2 cellular contexts compared by ENCODE assay signal in the genomic region with DNA sequence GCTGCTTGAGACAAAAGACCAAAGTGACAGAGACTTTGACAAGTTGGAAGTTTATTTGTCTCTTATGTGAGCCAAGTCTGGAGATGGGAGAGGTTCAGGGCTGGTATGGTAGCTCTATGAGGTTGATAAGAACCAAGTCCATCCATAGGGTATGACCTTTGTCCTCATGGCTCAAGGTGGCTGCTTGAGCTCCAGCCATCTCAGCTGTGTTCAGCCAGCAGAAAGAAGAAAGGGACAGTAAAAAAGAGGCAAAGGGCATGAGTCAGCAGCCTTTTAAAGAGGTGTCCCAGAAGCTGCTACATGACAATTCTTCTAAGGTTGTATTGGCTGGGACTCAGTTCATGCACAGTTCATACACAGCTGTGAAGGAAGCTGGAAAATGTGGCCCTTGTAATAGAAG.
A peak's percentile ranks its signal among the peaks of the same experiment; 100 is the strongest.
TF ChIP-seq lines count a peak whose summit lies in the region.

No MANE protein-coding gene starts in this region.

TF ChIP-seq in HepG2, 621 proteins besides CTCF, POLR2A, EP300 and RAD21:
- TF ChIP-seq HNRNPH1 (optimal IDR thresholded peaks at IDR 0.05; ENCODE audit: low read depth, low read length) (no peak), ZMYM3 (CRISPR knock-in tag; IDR thresholded peaks at IDR 0.05) (peak; percentile 53; the same call in 1 of the 2 replicates)

TF ChIP-seq in WTC11, 78 proteins besides CTCF, POLR2A, EP300 and RAD21:
- TF ChIP-seq TP53 (CRISPR knock-in tag; IDR thresholded peaks at IDR 0.05) (no peak), GTF2I (CRISPR knock-in tag; conservative IDR thresholded peaks at IDR 0.05) (peak; percentile 88)
